Comparison of ENCODE assay signal across 8 cellular contexts in the genomic region with DNA sequence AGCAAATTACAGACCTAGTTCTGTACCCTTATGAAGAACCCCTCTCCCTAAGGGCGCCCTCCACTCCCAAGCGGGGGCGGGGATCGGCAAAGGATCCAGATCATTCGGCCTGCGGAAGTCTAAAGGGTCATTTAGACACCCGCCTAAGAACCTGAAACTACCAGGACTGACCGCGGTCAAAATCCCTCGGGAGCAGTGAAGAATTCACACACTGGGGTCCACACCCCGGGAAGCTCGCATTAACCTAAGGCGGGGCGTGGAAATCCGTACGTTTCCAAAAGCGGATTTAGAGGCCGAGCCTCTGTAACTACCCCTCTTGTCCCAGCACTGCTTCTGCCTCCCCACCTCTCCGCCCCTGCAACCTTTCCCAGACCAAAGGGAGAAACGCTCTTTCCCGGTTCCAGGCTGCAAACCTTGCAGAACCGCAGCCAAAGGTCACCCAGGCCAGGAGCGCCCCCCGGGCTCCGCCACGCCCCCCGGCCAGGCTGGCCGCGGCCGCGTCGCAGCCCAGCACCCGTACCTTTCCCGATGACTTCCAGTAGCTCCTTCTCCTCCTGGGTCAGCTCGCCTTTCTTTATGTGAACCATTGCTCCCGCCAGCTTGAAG. TPM values are rescaled to one million over a fixed set of nuclear protein-coding genes. Genes with fewer than 3 reads are reported as not detected.
DNase-seq lines count a peak whose midpoint lies in the region; ATAC-seq and TF ChIP-seq lines count a peak whose summit lies in the region.

No MANE protein-coding gene starts in this region.

- H3K27me3 Mint-ChIP-seq in activated CD8-positive, alpha-beta T cell treated with anti-CD3 and anti-CD28 coated beads for 36 hours, result no peaks in the 10 kb centered on the region

- DNase-seq in NCI-H2171 treated with DMSO at 0.1 percent for 48 hours (lab: John Stamatoyannopoulos, UW), result peak; percentile 46
- DNase-seq in NCI-H2171 (lab: John Stamatoyannopoulos, UW), result no peak
- no peak for DNase-seq in HL-60 (ENCODE audit: low read depth in 1 of 2, low spot score in 1 of 2)
- peak; percentile 17 for DNase-seq in activated CD8-positive, alpha-beta T cell treated with anti-CD3 and anti-CD28 coated beads for 36 hours
- DNase-seq in head of caudate nucleus, result peak in 25 of 42 donors; percentile 11 to 62 (median 37)
- DNase-seq in posterior cingulate gyrus, result peak in 7 of 10 donors; percentile 14 to 83 (median 23)

- H3K4me3 ChIP-seq in HL-60 (replicated peaks; ENCODE audit: insufficient read depth, low read length), result peak overlapping the region; percentile 75

- H3K36me3 Mint-ChIP-seq in activated CD8-positive, alpha-beta T cell treated with anti-CD3 and anti-CD28 coated beads for 36 hours (ENCODE audit: low read depth), result peaks cover 32% of the 10 kb centered on the region

- TF ChIP-seq CTCF in HL-60 (IDR thresholded peaks at IDR 0.05; ENCODE audit: insufficient read depth, low read length), result no peak
- TF ChIP-seq CTCF in activated CD8-positive, alpha-beta T cell treated with anti-CD3 and anti-CD28 coated beads for 36 hours (IDR thresholded peaks at IDR 0.05), result no peak

- intact Hi-C loops in activated CD8-positive, alpha-beta T cell treated with anti-CD3 and anti-CD28 coated beads for 36 hours (cut with micrococcal nuclease), result no loop called here
- intact Hi-C loops in head of caudate nucleus (cut with DNase I), result loop anchor here (5.0 kb wide), 1 partner anchor 223 kb away; a partner anchor contains a TSS
- intact Hi-C loops in posterior cingulate gyrus (cut with DNase I), result loop anchor here (5.0 kb wide), 1 partner anchor 223 kb away; a partner anchor contains a TSS

- no peaks in the 10 kb centered on the region for H3K9me3 Mint-ChIP-seq in activated CD8-positive, alpha-beta T cell treated with anti-CD3 and anti-CD28 coated beads for 36 hours

- POLR2A ChIA-PET in activated CD8-positive, alpha-beta T cell treated with anti-CD3 and anti-CD28 coated beads for 36 hours (lab: Charles Lee), result interaction anchor here (0.6 to 3.6 kb wide), 12 partner anchors 11 to 693 kb away, joined by 3 to 30 read pairs (median 4); a partner anchor contains a TSS

- H3K27ac ChIP-seq in HL-60 (replicated peaks), result peak overlapping the region; percentile 99

- no peaks in the 10 kb centered on the region for H3K27me3 ChIP-seq in HL-60 (ENCODE audit: insufficient read depth, poor library complexity, severe bottlenecking)

- H3K4me3 Mint-ChIP-seq in activated CD8-positive, alpha-beta T cell treated with anti-CD3 and anti-CD28 coated beads for 36 hours, result peak overlapping the region; percentile 93

- peak; percentile 3 for ATAC-seq in activated CD8-positive, alpha-beta T cell treated with anti-CD3 and anti-CD28 coated beads for 36 hours
- ATAC-seq in GM21619 (IDR thresholded peaks at IDR 0.05; ENCODE audit: unreplicated experiment), result no peak
- ATAC-seq in GM18907 (IDR thresholded peaks at IDR 0.05; ENCODE audit: unreplicated experiment), result no peak

- H3K27ac Mint-ChIP-seq in activated CD8-positive, alpha-beta T cell treated with anti-CD3 and anti-CD28 coated beads for 36 hours, result peak overlapping the region; percentile 94

- H3K4me1 Mint-ChIP-seq in activated CD8-positive, alpha-beta T cell treated with anti-CD3 and anti-CD28 coated beads for 36 hours (ENCODE audit: low read depth), result peaks cover 47% of the 10 kb centered on the region

- CTCF ChIA-PET in activated CD8-positive, alpha-beta T cell treated with anti-CD3 and anti-CD28 coated beads for 36 hours (lab: Charles Lee), result interaction anchor here (0.8 to 1.1 kb wide), 6 partner anchors 10 to 225 kb away, joined by 3 to 5 read pairs (median 4); no protein-coding TSS in a partner anchor

RNA-seq across cellular contexts. Expression of a gene that starts 0.5 kb away (rescaled TPM):
- total RNA-seq in activated CD8-positive, alpha-beta T cell treated with anti-CD3 and anti-CD28 coated beads for 36 hours, result 10 to 100 TPM in 1 of 2 experiments, 1 to 10 TPM in 1; 9.8 to 10.5 TPM

RNA-seq across cellular contexts. Expression of a gene that starts 0.9 kb away (rescaled TPM):
- 100 to 1,000 TPM; 120 to 123 TPM for total RNA-seq in activated CD8-positive, alpha-beta T cell treated with anti-CD3 and anti-CD28 coated beads for 36 hours

Comparison
In these comparisons a context has a peak if more than half of its experiments do, and no peak if none do; other contexts are left out.
1. DNase-seq: peak in NCI-H2171 treated with DMSO at 0.1 percent for 48 hours (single experiment), activated CD8-positive, alpha-beta T cell treated with anti-CD3 and anti-CD28 coated beads for 36 hours (single experiment), head of caudate nucleus (25 of 42) and posterior cingulate gyrus (7 of 10); none in NCI-H2171 (single experiment) and HL-60 (0 of 2).